1 cellular context compared by ENCODE assay signal in the genomic region with DNA sequence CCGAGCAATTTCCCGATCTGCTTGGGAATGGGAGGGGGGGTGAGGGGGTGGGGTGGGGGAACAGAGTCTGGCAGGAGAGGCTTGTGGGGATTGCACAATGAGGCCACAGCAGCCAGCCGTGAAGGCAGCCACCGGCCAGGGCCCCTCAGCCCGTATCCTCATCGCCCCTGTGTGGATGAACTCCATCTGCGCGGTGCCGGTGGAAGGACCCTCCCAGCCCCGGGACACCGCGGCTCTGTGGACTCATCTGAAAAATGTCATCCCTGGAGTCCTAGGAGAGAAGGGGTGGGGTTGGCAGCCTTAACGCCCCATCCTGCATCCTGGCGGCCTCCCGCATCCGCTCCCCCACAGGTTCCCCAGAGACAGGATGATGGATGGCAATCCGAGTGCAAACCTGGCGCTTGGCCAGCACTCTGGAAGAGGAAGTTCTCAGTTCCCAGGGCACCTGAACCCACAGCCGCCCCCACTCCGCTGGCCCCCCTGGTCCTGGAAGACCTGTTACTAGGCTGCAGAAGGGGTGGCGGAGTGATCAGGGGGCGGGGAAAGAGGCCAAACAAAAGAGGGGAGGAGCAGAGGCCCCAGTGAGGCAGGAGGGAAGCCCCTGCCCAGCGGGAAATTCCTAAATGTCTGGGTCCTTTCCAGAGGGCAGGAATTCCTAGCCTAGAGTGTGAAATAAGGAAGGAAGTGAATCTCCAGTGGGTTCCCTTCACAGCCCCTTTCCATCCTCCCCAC.
TF ChIP-seq lines count a peak whose summit lies in the region.

No MANE protein-coding gene starts in this region.

TF ChIP-seq in HepG2, 621 proteins besides CTCF, POLR2A, EP300 and RAD21 (continues in another document):
- TF ChIP-seq HDAC1 (CRISPR knock-in tag; IDR thresholded peaks at IDR 0.05) (0 out of 2 replicates have a peak, but pooled peaks have one; percentile 23), CEBPG (CRISPR knock-in tag; IDR thresholded peaks at IDR 0.05) (peak; percentile 37), REXO4 (CRISPR knock-in tag; IDR thresholded peaks at IDR 0.05; ENCODE audit: borderline replicate concordance) (no peak), ZNF431 (CRISPR knock-in tag; IDR thresholded peaks at IDR 0.05; ENCODE audit: borderline replicate concordance, low read depth) (no peak), ZBTB7B (CRISPR knock-in tag; IDR thresholded peaks at IDR 0.05) (0 out of 2 replicates have a peak, but pooled peaks have one; percentile 24), ZNF790 (CRISPR knock-in tag; IDR thresholded peaks at IDR 0.05; ENCODE audit: borderline replicate concordance) (no peak), ZKSCAN5 (CRISPR knock-in tag; IDR thresholded peaks at IDR 0.05) (0 out of 2 replicates have a peak, but pooled peaks have one; percentile 23), NCOA2 (CRISPR knock-in tag; IDR thresholded peaks at IDR 0.05) (0 out of 2 replicates have a peak, but pooled peaks have one; percentile 20), ETV5 (CRISPR knock-in tag; IDR thresholded peaks at IDR 0.05; ENCODE audit: borderline replicate concordance) (peak; percentile 52; the same call in 1 of the 2 replicates), PCBP2 (optimal IDR thresholded peaks at IDR 0.05; ENCODE audit: low read depth, low read length, poor library complexity, severe bottlenecking) (peak; percentile 58), ZNF253 (CRISPR knock-in tag; IDR thresholded peaks at IDR 0.05; ENCODE audit: borderline replicate concordance) (no peak), ELF3 (CRISPR knock-in tag; IDR thresholded peaks at IDR 0.05) (peak; percentile 65), MATR3 (CRISPR knock-in tag; IDR thresholded peaks at IDR 0.05) (no peak), SETDB1 (CRISPR knock-in tag; IDR thresholded peaks at IDR 0.05; ENCODE audit: borderline replicate concordance) (no peak), YEATS4 (CRISPR knock-in tag; IDR thresholded peaks at IDR 0.05; ENCODE audit: borderline replicate concordance) (no peak), CBFB (CRISPR knock-in tag; IDR thresholded peaks at IDR 0.05) (peak; percentile 14; the same call in 1 of the 2 replicates), ZNF570 (CRISPR knock-in tag; IDR thresholded peaks at IDR 0.05; ENCODE audit: borderline replicate concordance) (no peak), GABPB1 (CRISPR knock-in tag; IDR thresholded peaks at IDR 0.05) (peak; percentile 10; the same call in 1 of the 2 replicates), PITX1 (CRISPR knock-in tag; IDR thresholded peaks at IDR 0.05) (no peak), SMARCE1 (IDR thresholded peaks at IDR 0.05; ENCODE audit: borderline replicate concordance) (no peak), NFKB2 (CRISPR knock-in tag; IDR thresholded peaks at IDR 0.05; ENCODE audit: borderline replicate concordance) (no peak), CEBPB (IDR thresholded peaks at IDR 0.05; ENCODE audit: borderline replicate concordance, low read depth, low read length) (peak; percentile 67; the same call in 1 of the 2 replicates), HNRNPK (IDR thresholded peaks at IDR 0.05; ENCODE audit: low read depth, low read length, poor library complexity, severe bottlenecking) (peak; percentile 49), HOXA9 (CRISPR knock-in tag; IDR thresholded peaks at IDR 0.05; ENCODE audit: borderline replicate concordance) (0 out of 2 replicates have a peak, but pooled peaks have one; percentile 41), ZNF558 (CRISPR knock-in tag; IDR thresholded peaks at IDR 0.05; ENCODE audit: borderline replicate concordance) (no peak), NAIF1 (CRISPR knock-in tag; IDR thresholded peaks at IDR 0.05; ENCODE audit: borderline replicate concordance) (no peak), ZNF891 (CRISPR knock-in tag; IDR thresholded peaks at IDR 0.05) (peak; percentile 46; the same call in 1 of the 2 replicates), GATA4 (IDR thresholded peaks at IDR 0.05; ENCODE audit: borderline replicate concordance, low read depth) (no peak), ZFP36L1 (CRISPR knock-in tag; IDR thresholded peaks at IDR 0.05) (no peak), MXI1 (IDR thresholded peaks at IDR 0.05; ENCODE audit: borderline replicate concordance, low read depth, low read length) (no peak), NRL (CRISPR knock-in tag; IDR thresholded peaks at IDR 0.05; ENCODE audit: borderline replicate concordance) (peak; percentile 27; the same call in 1 of the 2 replicates), SOX6 (IDR thresholded peaks at IDR 0.05) (no peak), SOX6 (CRISPR knock-in tag; IDR thresholded peaks at IDR 0.05) (peak; percentile 19; the same call in 1 of the 2 replicates), ZMYM2 (CRISPR knock-in tag; IDR thresholded peaks at IDR 0.05) (no peak)
- TF ChIP-seq, protein P1, sequence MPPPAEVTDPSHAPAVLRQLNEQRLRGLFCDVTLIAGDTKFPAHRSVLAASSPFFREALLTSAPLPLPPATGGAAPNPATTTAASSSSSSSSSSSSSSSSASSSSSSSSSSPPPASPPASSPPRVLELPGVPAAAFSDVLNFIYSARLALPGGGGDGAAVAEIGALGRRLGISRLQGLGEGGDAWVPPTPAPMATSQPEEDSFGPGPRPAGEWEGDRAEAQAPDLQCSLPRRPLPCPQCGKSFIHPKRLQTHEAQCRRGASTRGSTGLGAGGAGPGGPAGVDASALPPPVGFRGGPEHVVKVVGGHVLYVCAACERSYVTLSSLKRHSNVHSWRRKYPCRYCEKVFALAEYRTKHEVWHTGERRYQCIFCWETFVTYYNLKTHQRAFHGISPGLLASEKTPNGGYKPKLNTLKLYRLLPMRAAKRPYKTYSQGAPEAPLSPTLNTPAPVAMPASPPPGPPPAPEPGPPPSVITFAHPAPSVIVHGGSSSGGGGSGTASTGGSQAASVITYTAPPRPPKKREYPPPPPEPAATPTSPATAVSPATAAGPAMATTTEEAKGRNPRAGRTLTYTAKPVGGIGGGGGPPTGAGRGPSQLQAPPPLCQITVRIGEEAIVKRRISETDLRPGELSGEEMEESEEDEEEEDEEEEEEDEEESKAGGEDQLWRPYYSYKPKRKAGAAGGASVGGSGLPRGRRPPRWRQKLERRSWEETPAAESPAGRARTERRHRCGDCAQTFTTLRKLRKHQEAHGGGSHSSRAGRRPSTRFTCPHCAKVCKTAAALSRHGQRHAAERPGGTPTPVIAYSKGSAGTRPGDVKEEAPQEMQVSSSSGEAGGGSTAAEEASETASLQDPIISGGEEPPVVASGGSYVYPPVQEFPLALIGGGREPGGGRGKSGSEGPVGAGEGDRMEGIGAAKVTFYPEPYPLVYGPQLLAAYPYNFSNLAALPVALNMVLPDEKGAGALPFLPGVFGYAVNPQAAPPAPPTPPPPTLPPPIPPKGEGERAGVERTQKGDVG (CRISPR knock-in tag; IDR thresholded peaks at IDR 0.05; ENCODE audit: borderline replicate concordance) = no peak
- TF ChIP-seq, protein P2, sequence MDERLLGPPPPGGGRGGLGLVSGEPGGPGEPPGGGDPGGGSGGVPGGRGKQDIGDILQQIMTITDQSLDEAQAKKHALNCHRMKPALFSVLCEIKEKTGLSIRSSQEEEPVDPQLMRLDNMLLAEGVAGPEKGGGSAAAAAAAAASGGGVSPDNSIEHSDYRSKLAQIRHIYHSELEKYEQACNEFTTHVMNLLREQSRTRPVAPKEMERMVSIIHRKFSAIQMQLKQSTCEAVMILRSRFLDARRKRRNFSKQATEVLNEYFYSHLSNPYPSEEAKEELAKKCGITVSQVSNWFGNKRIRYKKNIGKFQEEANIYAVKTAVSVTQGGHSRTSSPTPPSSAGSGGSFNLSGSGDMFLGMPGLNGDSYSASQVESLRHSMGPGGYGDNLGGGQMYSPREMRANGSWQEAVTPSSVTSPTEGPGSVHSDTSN (CRISPR knock-in tag; IDR thresholded peaks at IDR 0.05) = peak; percentile 83
- TF ChIP-seq, protein P3, sequence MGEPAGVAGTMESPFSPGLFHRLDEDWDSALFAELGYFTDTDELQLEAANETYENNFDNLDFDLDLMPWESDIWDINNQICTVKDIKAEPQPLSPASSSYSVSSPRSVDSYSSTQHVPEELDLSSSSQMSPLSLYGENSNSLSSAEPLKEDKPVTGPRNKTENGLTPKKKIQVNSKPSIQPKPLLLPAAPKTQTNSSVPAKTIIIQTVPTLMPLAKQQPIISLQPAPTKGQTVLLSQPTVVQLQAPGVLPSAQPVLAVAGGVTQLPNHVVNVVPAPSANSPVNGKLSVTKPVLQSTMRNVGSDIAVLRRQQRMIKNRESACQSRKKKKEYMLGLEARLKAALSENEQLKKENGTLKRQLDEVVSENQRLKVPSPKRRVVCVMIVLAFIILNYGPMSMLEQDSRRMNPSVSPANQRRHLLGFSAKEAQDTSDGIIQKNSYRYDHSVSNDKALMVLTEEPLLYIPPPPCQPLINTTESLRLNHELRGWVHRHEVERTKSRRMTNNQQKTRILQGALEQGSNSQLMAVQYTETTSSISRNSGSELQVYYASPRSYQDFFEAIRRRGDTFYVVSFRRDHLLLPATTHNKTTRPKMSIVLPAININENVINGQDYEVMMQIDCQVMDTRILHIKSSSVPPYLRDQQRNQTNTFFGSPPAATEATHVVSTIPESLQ (CRISPR knock-in tag; conservative IDR thresholded peaks at IDR 0.05) = no peak
- TF ChIP-seq, protein P4, sequence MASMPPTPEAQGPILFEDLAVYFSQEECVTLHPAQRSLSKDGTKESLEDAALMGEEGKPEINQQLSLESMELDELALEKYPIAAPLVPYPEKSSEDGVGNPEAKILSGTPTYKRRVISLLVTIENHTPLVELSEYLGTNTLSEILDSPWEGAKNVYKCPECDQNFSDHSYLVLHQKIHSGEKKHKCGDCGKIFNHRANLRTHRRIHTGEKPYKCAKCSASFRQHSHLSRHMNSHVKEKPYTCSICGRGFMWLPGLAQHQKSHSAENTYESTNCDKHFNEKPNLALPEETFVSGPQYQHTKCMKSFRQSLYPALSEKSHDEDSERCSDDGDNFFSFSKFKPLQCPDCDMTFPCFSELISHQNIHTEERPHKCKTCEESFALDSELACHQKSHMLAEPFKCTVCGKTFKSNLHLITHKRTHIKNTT (CRISPR knock-in tag; IDR thresholded peaks at IDR 0.05) = no peak
- TF ChIP-seq, protein P5, sequence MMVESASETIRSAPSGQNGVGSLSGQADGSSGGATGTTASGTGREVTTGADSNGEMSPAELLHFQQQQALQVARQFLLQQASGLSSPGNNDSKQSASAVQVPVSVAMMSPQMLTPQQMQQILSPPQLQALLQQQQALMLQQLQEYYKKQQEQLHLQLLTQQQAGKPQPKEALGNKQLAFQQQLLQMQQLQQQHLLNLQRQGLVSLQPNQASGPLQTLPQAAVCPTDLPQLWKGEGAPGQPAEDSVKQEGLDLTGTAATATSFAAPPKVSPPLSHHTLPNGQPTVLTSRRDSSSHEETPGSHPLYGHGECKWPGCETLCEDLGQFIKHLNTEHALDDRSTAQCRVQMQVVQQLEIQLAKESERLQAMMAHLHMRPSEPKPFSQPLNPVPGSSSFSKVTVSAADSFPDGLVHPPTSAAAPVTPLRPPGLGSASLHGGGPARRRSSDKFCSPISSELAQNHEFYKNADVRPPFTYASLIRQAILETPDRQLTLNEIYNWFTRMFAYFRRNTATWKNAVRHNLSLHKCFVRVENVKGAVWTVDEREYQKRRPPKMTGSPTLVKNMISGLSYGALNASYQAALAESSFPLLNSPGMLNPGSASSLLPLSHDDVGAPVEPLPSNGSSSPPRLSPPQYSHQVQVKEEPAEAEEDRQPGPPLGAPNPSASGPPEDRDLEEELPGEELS (CRISPR knock-in tag; IDR thresholded peaks at IDR 0.05) = no peak
- TF ChIP-seq, protein P6, sequence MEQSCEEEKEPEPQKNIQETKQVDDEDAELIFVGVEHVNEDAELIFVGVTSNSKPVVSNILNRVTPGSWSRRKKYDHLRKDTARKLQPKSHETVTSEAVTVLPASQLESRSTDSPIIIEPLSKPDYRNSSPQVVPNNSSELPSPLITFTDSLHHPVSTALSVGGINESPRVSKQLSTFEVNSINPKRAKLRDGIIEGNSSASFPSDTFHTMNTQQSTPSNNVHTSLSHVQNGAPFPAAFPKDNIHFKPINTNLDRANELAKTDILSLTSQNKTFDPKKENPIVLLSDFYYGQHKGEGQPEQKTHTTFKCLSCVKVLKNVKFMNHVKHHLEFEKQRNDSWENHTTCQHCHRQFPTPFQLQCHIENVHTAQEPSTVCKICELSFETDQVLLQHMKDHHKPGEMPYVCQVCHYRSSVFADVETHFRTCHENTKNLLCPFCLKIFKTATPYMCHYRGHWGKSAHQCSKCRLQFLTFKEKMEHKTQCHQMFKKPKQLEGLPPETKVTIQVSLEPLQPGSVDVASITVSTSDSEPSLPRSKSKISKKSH (CRISPR knock-in tag; IDR thresholded peaks at IDR 0.05; ENCODE audit: borderline replicate concordance) = 0 out of 2 replicates have a peak, but pooled peaks have one; percentile 16
- TF ChIP-seq, protein P7, sequence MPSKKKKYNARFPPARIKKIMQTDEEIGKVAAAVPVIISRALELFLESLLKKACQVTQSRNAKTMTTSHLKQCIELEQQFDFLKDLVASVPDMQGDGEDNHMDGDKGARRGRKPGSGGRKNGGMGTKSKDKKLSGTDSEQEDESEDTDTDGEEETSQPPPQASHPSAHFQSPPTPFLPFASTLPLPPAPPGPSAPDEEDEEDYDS (CRISPR knock-in tag; IDR thresholded peaks at IDR 0.05) = no peak
- TF ChIP-seq, protein P8, sequence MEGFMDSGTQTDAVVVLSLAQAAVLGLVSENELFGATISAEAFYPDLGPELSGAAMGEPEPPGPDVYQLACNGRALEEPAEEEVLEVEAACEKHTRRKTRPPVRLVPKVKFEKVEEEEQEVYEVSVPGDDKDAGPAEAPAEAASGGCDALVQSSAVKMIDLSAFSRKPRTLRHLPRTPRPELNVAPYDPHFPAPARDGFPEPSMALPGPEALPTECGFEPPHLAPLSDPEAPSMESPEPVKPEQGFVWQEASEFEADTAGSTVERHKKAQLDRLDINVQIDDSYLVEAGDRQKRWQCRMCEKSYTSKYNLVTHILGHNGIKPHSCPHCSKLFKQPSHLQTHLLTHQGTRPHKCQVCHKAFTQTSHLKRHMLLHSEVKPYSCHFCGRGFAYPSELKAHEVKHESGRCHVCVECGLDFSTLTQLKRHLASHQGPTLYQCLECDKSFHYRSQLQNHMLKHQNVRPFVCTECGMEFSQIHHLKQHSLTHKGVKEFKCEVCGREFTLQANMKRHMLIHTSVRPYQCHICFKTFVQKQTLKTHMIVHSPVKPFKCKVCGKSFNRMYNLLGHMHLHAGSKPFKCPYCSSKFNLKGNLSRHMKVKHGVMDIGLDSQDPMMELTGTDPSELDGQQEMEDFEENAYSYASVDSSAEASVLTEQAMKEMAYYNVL (CRISPR knock-in tag; IDR thresholded peaks at IDR 0.05; ENCODE audit: borderline replicate concordance) = no peak
- TF ChIP-seq, protein P9, sequence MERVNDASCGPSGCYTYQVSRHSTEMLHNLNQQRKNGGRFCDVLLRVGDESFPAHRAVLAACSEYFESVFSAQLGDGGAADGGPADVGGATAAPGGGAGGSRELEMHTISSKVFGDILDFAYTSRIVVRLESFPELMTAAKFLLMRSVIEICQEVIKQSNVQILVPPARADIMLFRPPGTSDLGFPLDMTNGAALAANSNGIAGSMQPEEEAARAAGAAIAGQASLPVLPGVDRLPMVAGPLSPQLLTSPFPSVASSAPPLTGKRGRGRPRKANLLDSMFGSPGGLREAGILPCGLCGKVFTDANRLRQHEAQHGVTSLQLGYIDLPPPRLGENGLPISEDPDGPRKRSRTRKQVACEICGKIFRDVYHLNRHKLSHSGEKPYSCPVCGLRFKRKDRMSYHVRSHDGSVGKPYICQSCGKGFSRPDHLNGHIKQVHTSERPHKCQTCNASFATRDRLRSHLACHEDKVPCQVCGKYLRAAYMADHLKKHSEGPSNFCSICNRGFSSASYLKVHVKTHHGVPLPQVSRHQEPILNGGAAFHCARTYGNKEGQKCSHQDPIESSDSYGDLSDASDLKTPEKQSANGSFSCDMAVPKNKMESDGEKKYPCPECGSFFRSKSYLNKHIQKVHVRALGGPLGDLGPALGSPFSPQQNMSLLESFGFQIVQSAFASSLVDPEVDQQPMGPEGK (CRISPR knock-in tag; IDR thresholded peaks at IDR 0.05) = peak; percentile 81
- TF ChIP-seq, protein P10, sequence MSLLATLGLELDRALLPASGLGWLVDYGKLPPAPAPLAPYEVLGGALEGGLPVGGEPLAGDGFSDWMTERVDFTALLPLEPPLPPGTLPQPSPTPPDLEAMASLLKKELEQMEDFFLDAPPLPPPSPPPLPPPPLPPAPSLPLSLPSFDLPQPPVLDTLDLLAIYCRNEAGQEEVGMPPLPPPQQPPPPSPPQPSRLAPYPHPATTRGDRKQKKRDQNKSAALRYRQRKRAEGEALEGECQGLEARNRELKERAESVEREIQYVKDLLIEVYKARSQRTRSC (CRISPR knock-in tag; IDR thresholded peaks at IDR 0.05; ENCODE audit: low read depth) = no peak
